Comparison of ENCODE assay signal across 17 cellular contexts in the genomic region with DNA sequence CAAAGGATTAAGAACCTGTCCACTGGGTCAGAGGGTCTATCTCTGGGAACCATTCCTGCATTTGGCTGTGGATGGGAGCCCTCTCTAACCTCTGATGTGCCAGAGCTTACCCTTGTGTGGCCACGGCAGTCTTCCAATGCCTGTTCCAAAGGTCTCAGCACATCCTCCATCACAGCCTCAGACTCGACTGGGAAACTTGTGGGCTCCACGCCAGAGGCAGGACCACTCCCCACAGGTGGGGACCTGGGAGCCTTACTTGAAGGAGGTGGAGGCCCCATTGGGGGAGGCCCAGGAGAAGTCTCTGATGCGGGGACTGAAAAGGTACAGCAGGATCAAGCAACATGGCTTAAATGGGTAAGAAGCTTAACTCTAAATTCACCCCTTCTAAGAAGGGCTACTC. TPM values are rescaled to one million over a fixed set of nuclear protein-coding genes. Genes with fewer than 3 reads are reported as not detected.
"Had no signal": no experiment of that assay in that cellular context is flagged by ENCODE, and none has a peak within 500 bp of the region (broad histone marks: within the 10 kb centered on the region; RNA-seq: fewer than 3 reads in every experiment).

No MANE protein-coding gene starts in this region.

- H3K27me3 ChIP-seq: colonic mucosa, gastroesophageal sphincter, testis had no signal

- ATAC-seq: activated CD4-positive, CD25-positive, alpha-beta regulatory T cell treated with anti-CD3 and anti-CD28 coated beads, Interleukin-2, amount 50 U/mL, for 24 hours; activated T-cell treated with anti-CD3 and anti-CD28 coated beads, Interleukin-2, amount 50 U/mL, for 4 hours; gastroesophageal sphincter; right cardiac atrium had no signal

- H3K4me3 ChIP-seq: colonic mucosa, gastroesophageal sphincter, left ventricle myocardium inferior, smooth muscle cell, testis had no signal

- H3K9me3 ChIP-seq: colonic mucosa, gastroesophageal sphincter, left ventricle myocardium inferior, testis had no signal

- DNase-seq: activated CD4-positive, alpha-beta T cell treated with anti-CD3 and anti-CD28 coated beads, Interleukin-2, amount 50 U/mL, for 48 hours; activated gamma-delta T cell treated with Interleukin-2 at 50 U/mL for 16 hours; activated T-cell treated with anti-CD3 and anti-CD28 coated beads, Interleukin-2, amount 50 U/mL, for 4 hours; caudate nucleus; colonic mucosa; effector CD4-positive, alpha-beta T cell; left ventricle myocardium inferior; mesenchymal stem cell; posterior cingulate gyrus; right cardiac atrium; SIG-M5; stimulated activated naive CD4-positive, alpha-beta T cell; testis had no signal

- H3K27ac ChIP-seq: colonic mucosa, left ventricle myocardium inferior, testis had no signal

- H3K4me3 Mint-ChIP-seq: activated T-cell treated with anti-CD3 and anti-CD28 coated beads, Interleukin-2, amount 50 U/mL, for 4 hours; T-helper 2 cell treated with Interferon-gamma antibody and Interleukin-4, amounts not matched to agents 5 μg/mL and 100 μg/mL, for 36 hours had no signal

- H3K9me3 Mint-ChIP-seq: activated T-cell treated with anti-CD3 and anti-CD28 coated beads, Interleukin-2, amount 50 U/mL, for 4 hours; T-helper 2 cell treated with Interferon-gamma antibody and Interleukin-4, amounts not matched to agents 5 μg/mL and 100 μg/mL, for 36 hours had no signal

RNA-seq across cellular contexts. Expression of a gene that starts 4.4 kb away (rescaled TPM):
- total RNA-seq: smooth muscle cell had no signal
